ENCODE assay signal across 11 cellular contexts in the genomic region with DNA sequence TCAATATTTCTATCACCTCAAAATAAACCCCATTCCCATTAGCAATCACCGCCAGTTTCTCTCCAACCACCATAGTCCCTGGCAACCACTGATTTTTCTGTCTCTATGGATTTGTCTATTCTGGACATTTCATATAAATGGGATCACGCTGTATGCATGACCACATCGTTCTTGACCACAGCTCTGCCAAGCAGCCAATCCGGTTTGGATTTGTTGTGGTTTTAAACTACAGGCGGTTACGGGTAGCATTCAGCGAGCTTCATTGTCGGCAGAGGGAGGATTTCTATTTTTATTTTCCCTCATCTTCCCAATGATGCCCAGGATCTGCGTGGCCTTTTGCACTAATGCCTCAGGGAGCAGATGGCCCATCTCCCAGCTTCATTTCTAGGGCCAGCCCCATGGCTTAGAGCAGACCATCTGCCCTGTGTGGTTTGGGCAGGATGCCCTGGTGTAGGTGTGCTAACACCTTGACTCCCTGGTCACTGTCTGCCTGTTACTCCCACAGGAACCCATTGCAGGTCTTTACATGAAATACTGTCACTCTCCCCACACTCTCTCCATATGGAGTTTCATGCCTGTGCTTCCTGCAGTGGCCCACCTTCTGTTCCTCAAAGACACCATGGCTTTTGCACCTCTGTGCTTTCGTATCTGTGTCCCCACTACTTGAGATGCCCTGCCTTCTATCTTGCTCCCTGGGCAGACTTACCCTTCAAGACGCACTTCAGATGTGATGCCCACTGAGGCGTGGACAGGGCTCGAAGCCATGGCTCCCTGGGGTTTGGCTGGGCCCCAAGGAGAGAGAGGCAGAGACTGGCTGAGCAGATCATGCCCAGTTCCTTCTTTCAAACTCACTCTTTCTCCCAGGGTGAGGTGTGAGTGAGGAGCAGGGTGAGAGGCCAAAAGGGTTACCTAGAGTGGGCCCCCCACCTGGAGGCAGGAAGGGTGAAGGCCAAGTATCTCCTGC. TPM values are rescaled to one million over a fixed set of nuclear protein-coding genes. Genes with fewer than 3 reads are reported as not detected.
A peak's percentile ranks its signal among the peaks of the same experiment; 100 is the strongest.
DNase-seq lines count a peak whose midpoint lies in the region; ATAC-seq and TF ChIP-seq lines count a peak whose summit lies in the region.
"Had no signal": no experiment of that assay in that cellular context is flagged by ENCODE, and none has a peak within 500 bp of the region (broad histone marks: within the 10 kb centered on the region; RNA-seq: fewer than 3 reads in every experiment).

No MANE protein-coding gene starts in this region.

- TF ChIP-seq EP300 in gastroesophageal sphincter (IDR thresholded peaks at IDR 0.05) = no peak

- no peak overlapping the region for H3K27ac Mint-ChIP-seq in activated CD4-positive, alpha-beta T cell treated with anti-CD3 and anti-CD28 coated beads for 36 hours

- no peaks in the 10 kb centered on the region for H3K27me3 ChIP-seq in gastroesophageal sphincter

- H3K4me3 Mint-ChIP-seq in activated CD4-positive, alpha-beta T cell treated with anti-CD3 and anti-CD28 coated beads for 36 hours = no peak overlapping the region

- TF ChIP-seq POLR2A in gastroesophageal sphincter (IDR thresholded peaks at IDR 0.05) = no peak

- intact Hi-C loops in Right ventricle myocardium inferior (cut with DNase I) = no loop called here
- intact Hi-C loops in activated CD4-positive, alpha-beta T cell treated with anti-CD3 and anti-CD28 coated beads for 36 hours (cut with DNase I, micrococcal nuclease) = no loop called here

- no peak for ATAC-seq in gastroesophageal sphincter
- ATAC-seq in Right ventricle myocardium inferior = no peak
- ATAC-seq in activated CD4-positive, alpha-beta T cell treated with anti-CD3 and anti-CD28 coated beads for 36 hours = no peak

- H3K36me3 Mint-ChIP-seq in activated CD4-positive, alpha-beta T cell treated with anti-CD3 and anti-CD28 coated beads for 36 hours (ENCODE audit: low read depth) = no peaks in the 10 kb centered on the region

- POLR2A ChIA-PET in activated CD4-positive, alpha-beta T cell treated with anti-CD3 and anti-CD28 coated beads for 36 hours (lab: Charles Lee) = no interaction called here

- H3K9me3 ChIP-seq in gastroesophageal sphincter = no peaks in the 10 kb centered on the region

- CTCF ChIA-PET in activated CD4-positive, alpha-beta T cell treated with anti-CD3 and anti-CD28 coated beads for 36 hours (lab: Charles Lee) = interaction anchor here (0.6 kb wide), 1 partner anchor 99 kb away, joined by 5 read pairs; no protein-coding TSS in a partner anchor

- no peak for TF ChIP-seq CTCF in gastroesophageal sphincter (IDR thresholded peaks at IDR 0.05)

- WGBS in gastroesophageal sphincter (ENCODE audit: low coverage in 1 of 2), 2 donors = 62 to 81% methylated on average over 8 to 9 of the region's 13 CpGs

- no peak overlapping the region for H3K4me3 ChIP-seq in gastroesophageal sphincter

- H3K9me3 Mint-ChIP-seq in activated CD4-positive, alpha-beta T cell treated with anti-CD3 and anti-CD28 coated beads for 36 hours (ENCODE audit: low read depth) = no peaks in the 10 kb centered on the region

- no peaks in the 10 kb centered on the region for H3K27me3 Mint-ChIP-seq in activated CD4-positive, alpha-beta T cell treated with anti-CD3 and anti-CD28 coated beads for 36 hours

- H3K27ac ChIP-seq in cingulate gyrus (ENCODE audit: low read depth, low read length) (peak overlapping the region; percentile 75), gastroesophageal sphincter (no peak overlapping the region)

- H3K4me1 Mint-ChIP-seq in activated CD4-positive, alpha-beta T cell treated with anti-CD3 and anti-CD28 coated beads for 36 hours = peaks cover 18% of the 10 kb centered on the region

- H3K36me3 ChIP-seq in gastroesophageal sphincter = peaks cover 0 to 76% of the 10 kb centered on the region in 2 donors

- DNase-seq in A172 (ENCODE audit: low spot score) (peak; percentile 88), DMS53 treated with DMSO at 0.1 percent for 48 hours (lab: John Stamatoyannopoulos, UW; ENCODE audit: unreplicated experiment) (peak; percentile 16), OCI-M1 (lab: John Stamatoyannopoulos, UW) (peak; percentile 51), Ammon's horn (ENCODE audit: low spot score) (no peak), Right ventricle myocardium inferior (ENCODE audit: missing footprints) (no peak)
- DNase-seq in activated CD4-positive, alpha-beta T cell treated with anti-CD3 and anti-CD28 coated beads for 36 hours = no peak
- DNase-seq: COR-L47; effector memory CD4-positive, alpha-beta T cell; midbrain had no signal

- no peaks in the 10 kb centered on the region for H3K4me1 ChIP-seq in gastroesophageal sphincter

RNA-seq across cellular contexts. Expression of a gene that starts 26.1 kb away (rescaled TPM):
- 1.8 and 2.6 TPM in 2 replicates for total RNA-seq in A172 (2014; rRNA removed; shearing (Covaris generic))
- total RNA-seq in gastroesophageal sphincter = 10 to 100 TPM in 1 of 4 donors, 1 to 10 TPM in 3; 1.6 to 17.5 (median 3.5) TPM
- 1.2 TPM for total RNA-seq in Right ventricle myocardium inferior
- total RNA-seq in activated CD4-positive, alpha-beta T cell treated with anti-CD3 and anti-CD28 coated beads for 36 hours = 1 to 10 TPM; 2.8 to 3.2 TPM

RNA-seq across cellular contexts. Expression of a gene that starts 36.8 kb away (rescaled TPM):
- 11.6 and 13.9 TPM in 2 replicates for total RNA-seq in A172 (2014; rRNA removed; shearing (Covaris generic))
- 10 to 100 TPM in 3 of 4 donors, 1 to 10 TPM in 1; 9.8 to 31.6 (median 12.5) TPM for total RNA-seq in gastroesophageal sphincter
- 8.5 TPM for total RNA-seq in Right ventricle myocardium inferior
- 1 to 10 TPM; 2.5 to 2.9 TPM for total RNA-seq in activated CD4-positive, alpha-beta T cell treated with anti-CD3 and anti-CD28 coated beads for 36 hours

Comparison
In these comparisons a context has a peak if more than half of its experiments do, and no peak if none do; other contexts are left out.
1. DNase-seq: peak in A172 (single experiment), DMS53 treated with DMSO at 0.1 percent for 48 hours (single experiment) and OCI-M1 (single experiment); none in Ammon's horn (single experiment), Right ventricle myocardium inferior (single experiment) and activated CD4-positive, alpha-beta T cell treated with anti-CD3 and anti-CD28 coated beads for 36 hours (single experiment).